In the genomic region with DNA sequence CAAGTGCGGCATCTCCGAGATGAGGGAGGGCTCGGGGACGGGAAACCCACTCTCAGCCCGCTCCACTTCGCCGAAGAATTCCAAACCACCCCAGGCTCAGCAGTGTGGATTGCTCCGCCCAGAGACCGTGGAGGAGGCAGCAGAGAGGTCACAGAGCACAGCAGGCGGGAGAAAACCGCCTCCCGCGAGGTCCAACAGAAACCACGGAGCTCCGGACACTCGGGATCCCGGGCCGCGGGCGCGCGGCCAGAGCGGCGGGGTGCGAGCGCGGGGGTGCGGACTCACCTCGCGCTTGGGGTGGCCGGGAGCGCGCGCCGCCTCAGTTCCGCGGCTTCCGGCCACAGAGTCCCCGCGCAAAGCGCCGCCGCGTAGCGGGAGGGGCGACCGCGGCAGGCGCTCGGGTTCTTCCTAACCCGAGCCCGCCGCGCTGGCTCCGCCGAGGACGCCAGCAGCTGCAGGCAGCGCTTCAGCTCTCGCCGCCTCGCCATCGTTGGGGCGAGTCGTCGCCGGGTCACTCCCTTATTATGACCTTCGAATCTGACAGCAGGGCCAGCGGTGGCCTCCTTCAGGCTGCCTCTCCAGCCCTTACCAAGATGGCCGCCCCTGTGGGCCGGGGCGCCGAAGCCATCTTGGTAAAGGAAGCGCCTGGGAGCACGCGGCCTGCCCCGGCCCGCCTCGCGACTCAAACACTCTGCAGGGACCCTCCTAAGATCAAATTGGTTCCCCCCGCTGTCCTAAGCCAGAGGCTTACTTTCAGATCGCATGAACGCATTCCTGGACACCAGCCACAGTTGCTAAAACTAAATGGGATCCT, we compare ENCODE assay signal across 1 cellular context.
TF ChIP-seq lines count a peak whose summit lies in the region.

A gene (minus strand): TSS at position 106 of the 814 bp plus-strand sequence. CDS start 20,323 bp downstream, outside the sequence.

TF ChIP-seq in K562, 482 proteins besides CTCF, POLR2A, EP300 and RAD21 (continued from another document and continues in another):
- TF ChIP-seq, protein P1, sequence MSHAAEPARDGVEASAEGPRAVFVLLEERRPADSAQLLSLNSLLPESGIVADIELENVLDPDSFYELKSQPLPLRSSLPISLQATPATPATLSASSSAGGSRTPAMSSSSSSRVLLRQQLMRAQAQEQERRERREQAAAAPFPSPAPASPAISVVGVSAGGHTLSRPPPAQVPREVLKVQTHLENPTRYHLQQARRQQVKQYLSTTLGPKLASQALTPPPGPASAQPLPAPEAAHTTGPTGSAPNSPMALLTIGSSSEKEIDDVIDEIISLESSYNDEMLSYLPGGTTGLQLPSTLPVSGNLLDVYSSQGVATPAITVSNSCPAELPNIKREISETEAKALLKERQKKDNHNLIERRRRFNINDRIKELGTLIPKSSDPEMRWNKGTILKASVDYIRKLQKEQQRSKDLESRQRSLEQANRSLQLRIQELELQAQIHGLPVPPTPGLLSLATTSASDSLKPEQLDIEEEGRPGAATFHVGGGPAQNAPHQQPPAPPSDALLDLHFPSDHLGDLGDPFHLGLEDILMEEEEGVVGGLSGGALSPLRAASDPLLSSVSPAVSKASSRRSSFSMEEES (CRISPR knock-in tag; IDR thresholded peaks at IDR 0.05) = no peak
- TF ChIP-seq ZNF354B (CRISPR knock-in tag; IDR thresholded peaks at IDR 0.05) = peak; percentile 23; the same call in 1 of the 2 replicates
- peak; percentile 55; the same call in 1 of the 2 replicates for TF ChIP-seq ZNF445 (CRISPR knock-in tag; IDR thresholded peaks at IDR 0.05; ENCODE audit: low read depth)
- TF ChIP-seq, protein P2, sequence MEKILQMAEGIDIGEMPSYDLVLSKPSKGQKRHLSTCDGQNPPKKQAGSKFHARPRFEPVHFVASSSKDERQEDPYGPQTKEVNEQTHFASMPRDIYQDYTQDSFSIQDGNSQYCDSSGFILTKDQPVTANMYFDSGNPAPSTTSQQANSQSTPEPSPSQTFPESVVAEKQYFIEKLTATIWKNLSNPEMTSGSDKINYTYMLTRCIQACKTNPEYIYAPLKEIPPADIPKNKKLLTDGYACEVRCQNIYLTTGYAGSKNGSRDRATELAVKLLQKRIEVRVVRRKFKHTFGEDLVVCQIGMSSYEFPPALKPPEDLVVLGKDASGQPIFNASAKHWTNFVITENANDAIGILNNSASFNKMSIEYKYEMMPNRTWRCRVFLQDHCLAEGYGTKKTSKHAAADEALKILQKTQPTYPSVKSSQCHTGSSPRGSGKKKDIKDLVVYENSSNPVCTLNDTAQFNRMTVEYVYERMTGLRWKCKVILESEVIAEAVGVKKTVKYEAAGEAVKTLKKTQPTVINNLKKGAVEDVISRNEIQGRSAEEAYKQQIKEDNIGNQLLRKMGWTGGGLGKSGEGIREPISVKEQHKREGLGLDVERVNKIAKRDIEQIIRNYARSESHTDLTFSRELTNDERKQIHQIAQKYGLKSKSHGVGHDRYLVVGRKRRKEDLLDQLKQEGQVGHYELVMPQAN (IDR thresholded peaks at IDR 0.05; ENCODE audit: borderline replicate concordance) = peak; percentile 37; the same call in 1 of the 2 replicates
- peak; percentile 12; the same call in 1 of the 2 replicates for TF ChIP-seq MAFK (IDR thresholded peaks at IDR 0.05; ENCODE audit: low read length)
- TF ChIP-seq, protein P3, sequence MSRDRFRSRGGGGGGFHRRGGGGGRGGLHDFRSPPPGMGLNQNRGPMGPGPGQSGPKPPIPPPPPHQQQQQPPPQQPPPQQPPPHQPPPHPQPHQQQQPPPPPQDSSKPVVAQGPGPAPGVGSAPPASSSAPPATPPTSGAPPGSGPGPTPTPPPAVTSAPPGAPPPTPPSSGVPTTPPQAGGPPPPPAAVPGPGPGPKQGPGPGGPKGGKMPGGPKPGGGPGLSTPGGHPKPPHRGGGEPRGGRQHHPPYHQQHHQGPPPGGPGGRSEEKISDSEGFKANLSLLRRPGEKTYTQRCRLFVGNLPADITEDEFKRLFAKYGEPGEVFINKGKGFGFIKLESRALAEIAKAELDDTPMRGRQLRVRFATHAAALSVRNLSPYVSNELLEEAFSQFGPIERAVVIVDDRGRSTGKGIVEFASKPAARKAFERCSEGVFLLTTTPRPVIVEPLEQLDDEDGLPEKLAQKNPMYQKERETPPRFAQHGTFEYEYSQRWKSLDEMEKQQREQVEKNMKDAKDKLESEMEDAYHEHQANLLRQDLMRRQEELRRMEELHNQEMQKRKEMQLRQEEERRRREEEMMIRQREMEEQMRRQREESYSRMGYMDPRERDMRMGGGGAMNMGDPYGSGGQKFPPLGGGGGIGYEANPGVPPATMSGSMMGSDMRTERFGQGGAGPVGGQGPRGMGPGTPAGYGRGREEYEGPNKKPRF (IDR thresholded peaks at IDR 0.05; ENCODE audit: low read depth, low read length) = no peak
- peak; percentile 45; the same call in 1 of the 2 replicates for TF ChIP-seq ZNF232 (CRISPR knock-in tag; IDR thresholded peaks at IDR 0.05)
- TF ChIP-seq KDM1A (IDR thresholded peaks at IDR 0.05) = peak in 1 of 2 experiments; percentile 71; a peak in 2 of 4 replicates
- TF ChIP-seq TRIM28 (IDR thresholded peaks at IDR 0.05) = no peak
- TF ChIP-seq, protein P4, sequence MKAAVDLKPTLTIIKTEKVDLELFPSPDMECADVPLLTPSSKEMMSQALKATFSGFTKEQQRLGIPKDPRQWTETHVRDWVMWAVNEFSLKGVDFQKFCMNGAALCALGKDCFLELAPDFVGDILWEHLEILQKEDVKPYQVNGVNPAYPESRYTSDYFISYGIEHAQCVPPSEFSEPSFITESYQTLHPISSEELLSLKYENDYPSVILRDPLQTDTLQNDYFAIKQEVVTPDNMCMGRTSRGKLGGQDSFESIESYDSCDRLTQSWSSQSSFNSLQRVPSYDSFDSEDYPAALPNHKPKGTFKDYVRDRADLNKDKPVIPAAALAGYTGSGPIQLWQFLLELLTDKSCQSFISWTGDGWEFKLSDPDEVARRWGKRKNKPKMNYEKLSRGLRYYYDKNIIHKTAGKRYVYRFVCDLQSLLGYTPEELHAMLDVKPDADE (conservative IDR thresholded peaks at IDR 0.05; ENCODE audit: control insufficient read depth, low read depth, low read length) = peak; percentile 95
- peak; percentile 83 for TF ChIP-seq ATF7 (IDR thresholded peaks at IDR 0.05)
- TF ChIP-seq TAF15 (IDR thresholded peaks at IDR 0.05; ENCODE audit: low read depth, low read length) = no peak
- TF ChIP-seq, protein P5, sequence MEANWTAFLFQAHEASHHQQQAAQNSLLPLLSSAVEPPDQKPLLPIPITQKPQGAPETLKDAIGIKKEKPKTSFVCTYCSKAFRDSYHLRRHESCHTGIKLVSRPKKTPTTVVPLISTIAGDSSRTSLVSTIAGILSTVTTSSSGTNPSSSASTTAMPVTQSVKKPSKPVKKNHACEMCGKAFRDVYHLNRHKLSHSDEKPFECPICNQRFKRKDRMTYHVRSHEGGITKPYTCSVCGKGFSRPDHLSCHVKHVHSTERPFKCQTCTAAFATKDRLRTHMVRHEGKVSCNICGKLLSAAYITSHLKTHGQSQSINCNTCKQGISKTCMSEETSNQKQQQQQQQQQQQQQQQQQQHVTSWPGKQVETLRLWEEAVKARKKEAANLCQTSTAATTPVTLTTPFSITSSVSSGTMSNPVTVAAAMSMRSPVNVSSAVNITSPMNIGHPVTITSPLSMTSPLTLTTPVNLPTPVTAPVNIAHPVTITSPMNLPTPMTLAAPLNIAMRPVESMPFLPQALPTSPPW (CRISPR knock-in tag; IDR thresholded peaks at IDR 0.05) = peak; percentile 92
- TF ChIP-seq NEUROD1 (IDR thresholded peaks at IDR 0.05; ENCODE audit: borderline replicate concordance, low read depth, low read length, partially characterized antibody) = peak; percentile 94
- TF ChIP-seq PHB (CRISPR knock-in tag; IDR thresholded peaks at IDR 0.05) = no peak
- no peak; the same call in 1 of the 2 replicates for TF ChIP-seq CBX1 (IDR thresholded peaks at IDR 0.05; ENCODE audit: low read depth)
- TF ChIP-seq GABPA (tag; conservative IDR thresholded peaks at IDR 0.05; ENCODE audit: low read depth) = peak; percentile 92
- TF ChIP-seq ZNF133 (CRISPR knock-in tag; IDR thresholded peaks at IDR 0.05) = 0 out of 2 replicates have a peak, but pooled peaks have one; percentile 87
- TF ChIP-seq ZNF668 (CRISPR knock-in tag; IDR thresholded peaks at IDR 0.05) = no peak; the same call in 1 of the 2 replicates
- TF ChIP-seq, protein P6, sequence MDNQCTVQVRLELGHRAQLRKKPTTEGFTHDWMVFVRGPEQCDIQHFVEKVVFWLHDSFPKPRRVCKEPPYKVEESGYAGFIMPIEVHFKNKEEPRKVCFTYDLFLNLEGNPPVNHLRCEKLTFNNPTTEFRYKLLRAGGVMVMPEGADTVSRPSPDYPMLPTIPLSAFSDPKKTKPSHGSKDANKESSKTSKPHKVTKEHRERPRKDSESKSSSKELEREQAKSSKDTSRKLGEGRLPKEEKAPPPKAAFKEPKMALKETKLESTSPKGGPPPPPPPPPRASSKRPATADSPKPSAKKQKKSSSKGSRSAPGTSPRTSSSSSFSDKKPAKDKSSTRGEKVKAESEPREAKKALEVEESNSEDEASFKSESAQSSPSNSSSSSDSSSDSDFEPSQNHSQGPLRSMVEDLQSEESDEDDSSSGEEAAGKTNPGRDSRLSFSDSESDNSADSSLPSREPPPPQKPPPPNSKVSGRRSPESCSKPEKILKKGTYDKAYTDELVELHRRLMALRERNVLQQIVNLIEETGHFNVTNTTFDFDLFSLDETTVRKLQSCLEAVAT (IDR thresholded peaks at IDR 0.05) = peak in 1 of 2 experiments; percentile 16; a peak in 1 of 4 replicates
- 0 out of 2 replicates have a peak, but pooled peaks have one; percentile 35 for TF ChIP-seq ZNF174 (CRISPR knock-in tag; IDR thresholded peaks at IDR 0.05)
- no peak for TF ChIP-seq ZZZ3 (IDR thresholded peaks at IDR 0.05)
- TF ChIP-seq ZKSCAN3 (CRISPR knock-in tag; IDR thresholded peaks at IDR 0.05) = no peak
- peak; percentile 46 for TF ChIP-seq TEAD4 (IDR thresholded peaks at IDR 0.05; ENCODE audit: low read length)
- TF ChIP-seq TEAD4 (CRISPR knock-in tag; IDR thresholded peaks at IDR 0.05; ENCODE audit: borderline replicate concordance) = no peak
- peak; percentile 69; the same call in 1 of the 2 replicates for TF ChIP-seq KLF1 (tag; IDR thresholded peaks at IDR 0.05)
- TF ChIP-seq PHF21A (IDR thresholded peaks at IDR 0.05; ENCODE audit: borderline replicate concordance, low read depth) = peak; percentile 84; the same call in 1 of the 2 replicates
- TF ChIP-seq PHB2 (IDR thresholded peaks at IDR 0.05; ENCODE audit: low read depth) = no peak
- TF ChIP-seq TEAD1 (CRISPR knock-in tag; IDR thresholded peaks at IDR 0.05) = peak; percentile 60 to 93
- TF ChIP-seq WHSC1 (IDR thresholded peaks at IDR 0.05; ENCODE audit: low read length) = no peak
- no peak for TF ChIP-seq PRPF4 (IDR thresholded peaks at IDR 0.05; ENCODE audit: insufficient read depth, low read depth, low read length, poor library complexity, severe bottlenecking)
- no peak for TF ChIP-seq ZNF780A (CRISPR knock-in tag; IDR thresholded peaks at IDR 0.05)
- TF ChIP-seq NFYB (IDR thresholded peaks at IDR 0.05; ENCODE audit: extremely low read depth, insufficient read length) = no peak
- peak; percentile 26; the same call in 1 of the 2 replicates for TF ChIP-seq JUN (IDR thresholded peaks at IDR 0.05; ENCODE audit: borderline replicate concordance, low read depth, low read length)
- TF ChIP-seq JUN (CRISPR knock-in tag; IDR thresholded peaks at IDR 0.05; ENCODE audit: borderline replicate concordance) = no peak
- 0 out of 2 replicates have a peak, but pooled peaks have one; percentile 14 for TF ChIP-seq PTRF (tag; IDR thresholded peaks at IDR 0.05)
- no peak for TF ChIP-seq HEY1 (CRISPR knock-in tag; IDR thresholded peaks at IDR 0.05; ENCODE audit: borderline replicate concordance)
- no peak for TF ChIP-seq SLC30A9 (CRISPR knock-in tag; IDR thresholded peaks at IDR 0.05)
- 0 out of 2 replicates have a peak, but pooled peaks have one; percentile 66 for TF ChIP-seq KDM2B (CRISPR knock-in tag; IDR thresholded peaks at IDR 0.05)
